ENCODE assay signal across 9 cellular contexts in genomic region chr4:1873291-1873690, GRCh38. TPM values are rescaled to one million over a fixed set of nuclear protein-coding genes. Genes with fewer than 3 reads are reported as not detected.
DNase-seq lines count a peak whose midpoint lies in the region; ATAC-seq lines count a peak whose summit lies in the region.
"Had no signal": no experiment of that assay in that cellular context is flagged by ENCODE, and none has a peak within 500 bp of the region (broad histone marks: within the 10 kb centered on the region; RNA-seq: fewer than 3 reads in every experiment).

No MANE protein-coding gene starts in this region.

- peaks cover 17% of the 10 kb centered on the region for H3K4me1 ChIP-seq in CD8-positive, alpha-beta memory T cell (ENCODE audit: insufficient read depth, low read length)
- H3K4me1 ChIP-seq in mucosa of stomach (ENCODE audit: control insufficient read depth, insufficient read depth, low read length): peaks cover 45% of the 10 kb centered on the region

- H3K9ac ChIP-seq in mucosa of stomach (ENCODE audit: low read length): peak overlapping the region; percentile 17

- peaks cover 0 to 3% (median 0%) of the 10 kb centered on the region in 5 donors for H3K9me3 Mint-ChIP-seq in CD8-positive, alpha-beta memory T cell
- H3K9me3 Mint-ChIP-seq in activated naive CD8-positive, alpha-beta T cell treated with anti-CD3 and anti-CD28 coated beads, Interleukin-2, amount 50 U/mL, for 24 hours: no peaks in the 10 kb centered on the region

- H3K27me3 ChIP-seq in CD8-positive, alpha-beta memory T cell (ENCODE audit: insufficient read depth, low read length, poor library complexity, severe bottlenecking): no peaks in the 10 kb centered on the region
- no peaks in the 10 kb centered on the region for H3K27me3 ChIP-seq in mucosa of stomach (ENCODE audit: control insufficient read depth, insufficient read depth, low read length)

- peak overlapping the region in 6 of 8 donors; percentile 75 to 95 (median 94) for H3K27ac Mint-ChIP-seq in CD8-positive, alpha-beta memory T cell
- peak overlapping the region; percentile 98 for H3K27ac Mint-ChIP-seq in activated naive CD8-positive, alpha-beta T cell treated with anti-CD3 and anti-CD28 coated beads, Interleukin-2, amount 50 U/mL, for 24 hours

- H3K27me3 Mint-ChIP-seq in CD8-positive, alpha-beta memory T cell: peaks cover 0 to 6% of the 10 kb centered on the region in 2 donors
- no peaks in the 10 kb centered on the region for H3K27me3 Mint-ChIP-seq in activated naive CD8-positive, alpha-beta T cell treated with anti-CD3 and anti-CD28 coated beads, Interleukin-2, amount 50 U/mL, for 24 hours

- ATAC-seq in activated naive CD8-positive, alpha-beta T cell treated with anti-CD3 and anti-CD28 coated beads, Interleukin-2, amount 50 U/mL, for 24 hours: no peak

- POLR2A ChIA-PET in CD8-positive, alpha-beta memory T cell (lab: Charles Lee): interaction anchor here (0.6 kb wide), 1 partner anchor 11 kb away, joined by 3 read pairs; no protein-coding TSS in a partner anchor

- no peak for DNase-seq in CD8-positive, alpha-beta memory T cell
- no peak for DNase-seq in activated naive CD8-positive, alpha-beta T cell treated with anti-CD3 and anti-CD28 coated beads, Interleukin-2, amount 50 U/mL, for 24 hours
- DNase-seq in NCI-H1694 treated with DMSO at 0.1 percent for 48 hours (lab: John Stamatoyannopoulos, UW): no peak
- no peak for DNase-seq in DMS153 treated with DMSO at 0.1 percent for 48 hours (lab: John Stamatoyannopoulos, UW; ENCODE audit: unreplicated experiment)
- no peak for DNase-seq in NCI-H2196 (lab: John Stamatoyannopoulos, UW; ENCODE audit: unreplicated experiment)
- DNase-seq in NCI-H226: no peak
- DNase-seq: NCI-H748 treated with DMSO at 0.1 percent for 48 hours had no signal

- H3K36me3 Mint-ChIP-seq in CD8-positive, alpha-beta memory T cell: peaks cover 0 to 2% (median 2%) of the 10 kb centered on the region in 3 donors
- H3K36me3 Mint-ChIP-seq in activated naive CD8-positive, alpha-beta T cell treated with anti-CD3 and anti-CD28 coated beads, Interleukin-2, amount 50 U/mL, for 24 hours (ENCODE audit: low read depth): peaks cover 17% of the 10 kb centered on the region

- no peaks in the 10 kb centered on the region for H3K9me3 ChIP-seq in CD8-positive, alpha-beta memory T cell (ENCODE audit: low read length)
- H3K9me3 ChIP-seq in KOPT-K1 (ENCODE audit: insufficient read depth, low read length, poor library complexity, severe bottlenecking): no peaks in the 10 kb centered on the region
- no peaks in the 10 kb centered on the region for H3K9me3 ChIP-seq in mucosa of stomach (ENCODE audit: control insufficient read depth, low read length)

- H3K36me3 ChIP-seq in CD8-positive, alpha-beta memory T cell (ENCODE audit: insufficient read depth, low read length): no peaks in the 10 kb centered on the region
- peaks cover 29% of the 10 kb centered on the region for H3K36me3 ChIP-seq in KOPT-K1 (ENCODE audit: insufficient read depth, low read length)
- no peaks in the 10 kb centered on the region for H3K36me3 ChIP-seq in mucosa of stomach (ENCODE audit: control insufficient read depth, insufficient read depth, low read length)

- peak overlapping the region; percentile 5 for H3K27ac ChIP-seq in CD8-positive, alpha-beta memory T cell (ENCODE audit: low read depth, low read length)
- peak overlapping the region; percentile 98 for H3K27ac ChIP-seq in KOPT-K1 (ENCODE audit: low read depth, low read length, poor library complexity, severe bottlenecking)

- H3K4me1 Mint-ChIP-seq in CD8-positive, alpha-beta memory T cell: peaks cover 41 to 52% (median 49%) of the 10 kb centered on the region in 3 donors
- H3K4me1 Mint-ChIP-seq in activated naive CD8-positive, alpha-beta T cell treated with anti-CD3 and anti-CD28 coated beads, Interleukin-2, amount 50 U/mL, for 24 hours: peaks cover 43% of the 10 kb centered on the region

- H3K4me3 ChIP-seq in CD8-positive, alpha-beta memory T cell (ENCODE audit: low read length): no peak overlapping the region
- no peak overlapping the region for H3K4me3 ChIP-seq in mucosa of stomach (ENCODE audit: low read length)

- CTCF ChIA-PET in CD8-positive, alpha-beta memory T cell (lab: Charles Lee): interaction anchor here (1.7 kb wide), 1 partner anchor 26 kb away, joined by 6 read pairs; no protein-coding TSS in a partner anchor

- H3K4me3 Mint-ChIP-seq in CD8-positive, alpha-beta memory T cell: peak overlapping the region in 3 of 7 donors; percentile 84 to 97 (median 93)
- H3K4me3 Mint-ChIP-seq in activated naive CD8-positive, alpha-beta T cell treated with anti-CD3 and anti-CD28 coated beads, Interleukin-2, amount 50 U/mL, for 24 hours: peak overlapping the region; percentile 97

RNA-seq across cellular contexts. Expression of gene NSD2, which starts 2.1 kb away (rescaled TPM):
- total RNA-seq in CD8-positive, alpha-beta memory T cell: 100 to 1,000 TPM; 150 to 152 TPM
- 9.0 TPM for polyA plus RNA-seq in CD8-positive, alpha-beta memory T cell

RNA-seq across cellular contexts. Expression of gene LETM1, which starts 17.3 kb away (rescaled TPM):
- 10 to 100 TPM; 85.4 to 87.3 TPM for total RNA-seq in CD8-positive, alpha-beta memory T cell
- polyA plus RNA-seq in CD8-positive, alpha-beta memory T cell: 15.5 TPM
